Comparison of ENCODE assay signal across 1 cellular context in the genomic region with DNA sequence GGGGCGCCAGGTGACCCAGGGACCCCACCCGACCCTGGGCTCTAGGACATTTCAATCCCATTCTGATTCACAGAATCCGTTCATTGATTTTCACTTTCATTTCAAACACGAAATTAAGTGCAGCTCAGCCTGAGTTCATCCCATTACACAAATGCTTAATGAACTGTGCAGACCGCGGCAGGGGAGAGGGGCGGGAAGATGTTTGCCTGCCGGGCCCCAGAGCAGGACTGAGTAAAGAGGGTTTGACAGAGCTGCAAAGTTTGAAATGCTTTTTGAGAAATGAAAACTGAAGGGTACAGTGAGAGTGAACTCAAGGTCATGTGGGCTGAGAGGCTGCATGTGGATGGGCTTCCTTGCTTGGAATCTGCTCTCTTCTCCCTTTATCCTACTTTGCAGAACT.
TF ChIP-seq lines count a peak whose summit lies in the region.

No MANE protein-coding gene starts in this region.

TF ChIP-seq in GM23338, 12 proteins besides CTCF, POLR2A, EP300 and RAD21 (continued from another document):
- TF ChIP-seq, protein P1, sequence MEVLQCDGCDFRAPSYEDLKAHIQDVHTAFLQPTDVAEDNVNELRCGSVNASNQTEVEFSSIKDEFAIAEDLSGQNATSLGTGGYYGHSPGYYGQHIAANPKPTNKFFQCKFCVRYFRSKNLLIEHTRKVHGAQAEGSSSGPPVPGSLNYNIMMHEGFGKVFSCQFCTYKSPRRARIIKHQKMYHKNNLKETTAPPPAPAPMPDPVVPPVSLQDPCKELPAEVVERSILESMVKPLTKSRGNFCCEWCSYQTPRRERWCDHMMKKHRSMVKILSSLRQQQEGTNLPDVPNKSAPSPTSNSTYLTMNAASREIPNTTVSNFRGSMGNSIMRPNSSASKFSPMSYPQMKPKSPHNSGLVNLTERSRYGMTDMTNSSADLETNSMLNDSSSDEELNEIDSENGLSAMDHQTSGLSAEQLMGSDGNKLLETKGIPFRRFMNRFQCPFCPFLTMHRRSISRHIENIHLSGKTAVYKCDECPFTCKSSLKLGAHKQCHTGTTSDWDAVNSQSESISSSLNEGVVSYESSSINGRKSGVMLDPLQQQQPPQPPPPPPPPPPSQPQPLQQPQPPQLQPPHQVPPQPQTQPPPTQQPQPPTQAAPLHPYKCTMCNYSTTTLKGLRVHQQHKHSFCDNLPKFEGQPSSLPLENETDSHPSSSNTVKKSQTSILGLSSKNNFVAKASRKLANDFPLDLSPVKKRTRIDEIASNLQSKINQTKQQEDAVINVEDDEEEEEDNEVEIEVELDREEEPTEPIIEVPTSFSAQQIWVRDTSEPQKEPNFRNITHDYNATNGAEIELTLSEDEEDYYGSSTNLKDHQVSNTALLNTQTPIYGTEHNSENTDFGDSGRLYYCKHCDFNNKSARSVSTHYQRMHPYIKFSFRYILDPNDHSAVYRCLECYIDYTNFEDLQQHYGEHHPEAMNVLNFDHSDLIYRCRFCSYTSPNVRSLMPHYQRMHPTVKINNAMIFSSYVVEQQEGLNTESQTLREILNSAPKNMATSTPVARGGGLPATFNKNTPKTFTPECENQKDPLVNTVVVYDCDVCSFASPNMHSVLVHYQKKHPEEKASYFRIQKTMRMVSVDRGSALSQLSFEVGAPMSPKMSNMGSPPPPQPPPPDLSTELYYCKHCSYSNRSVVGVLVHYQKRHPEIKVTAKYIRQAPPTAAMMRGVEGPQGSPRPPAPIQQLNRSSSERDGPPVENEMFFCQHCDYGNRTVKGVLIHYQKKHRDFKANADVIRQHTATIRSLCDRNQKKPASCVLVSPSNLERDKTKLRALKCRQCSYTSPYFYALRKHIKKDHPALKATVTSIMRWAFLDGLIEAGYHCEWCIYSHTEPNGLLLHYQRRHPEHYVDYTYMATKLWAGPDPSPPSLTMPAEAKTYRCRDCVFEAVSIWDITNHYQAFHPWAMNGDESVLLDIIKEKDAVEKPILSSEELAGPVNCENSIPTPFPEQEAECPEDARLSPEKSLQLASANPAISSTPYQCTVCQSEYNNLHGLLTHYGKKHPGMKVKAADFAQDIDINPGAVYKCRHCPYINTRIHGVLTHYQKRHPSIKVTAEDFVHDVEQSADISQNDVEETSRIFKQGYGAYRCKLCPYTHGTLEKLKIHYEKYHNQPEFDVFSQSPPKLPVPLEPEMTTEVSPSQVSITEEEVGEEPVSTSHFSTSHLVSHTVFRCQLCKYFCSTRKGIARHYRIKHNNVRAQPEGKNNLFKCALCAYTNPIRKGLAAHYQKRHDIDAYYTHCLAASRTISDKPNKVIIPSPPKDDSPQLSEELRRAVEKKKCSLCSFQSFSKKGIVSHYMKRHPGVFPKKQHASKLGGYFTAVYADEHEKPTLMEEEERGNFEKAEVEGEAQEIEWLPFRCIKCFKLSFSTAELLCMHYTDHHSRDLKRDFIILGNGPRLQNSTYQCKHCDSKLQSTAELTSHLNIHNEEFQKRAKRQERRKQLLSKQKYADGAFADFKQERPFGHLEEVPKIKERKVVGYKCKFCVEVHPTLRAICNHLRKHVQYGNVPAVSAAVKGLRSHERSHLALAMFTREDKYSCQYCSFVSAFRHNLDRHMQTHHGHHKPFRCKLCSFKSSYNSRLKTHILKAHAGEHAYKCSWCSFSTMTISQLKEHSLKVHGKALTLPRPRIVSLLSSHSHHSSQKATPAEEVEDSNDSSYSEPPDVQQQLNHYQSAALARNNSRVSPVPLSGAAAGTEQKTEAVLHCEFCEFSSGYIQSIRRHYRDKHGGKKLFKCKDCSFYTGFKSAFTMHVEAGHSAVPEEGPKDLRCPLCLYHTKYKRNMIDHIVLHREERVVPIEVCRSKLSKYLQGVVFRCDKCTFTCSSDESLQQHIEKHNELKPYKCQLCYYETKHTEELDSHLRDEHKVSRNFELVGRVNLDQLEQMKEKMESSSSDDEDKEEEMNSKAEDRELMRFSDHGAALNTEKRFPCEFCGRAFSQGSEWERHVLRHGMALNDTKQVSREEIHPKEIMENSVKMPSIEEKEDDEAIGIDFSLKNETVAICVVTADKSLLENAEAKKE (CRISPR knock-in tag; IDR thresholded peaks at IDR 0.05), result no peak
